8 cellular contexts compared by ENCODE assay signal in genomic region chr3:138173769-138174420, GRCh38. TPM values are rescaled to one million over a fixed set of nuclear protein-coding genes. Genes with fewer than 3 reads are reported as not detected.
DNase-seq lines count a peak whose midpoint lies in the region; ATAC-seq and TF ChIP-seq lines count a peak whose summit lies in the region.

No MANE protein-coding gene starts in this region.

- peak overlapping the region; percentile 93 for H3K4me2 ChIP-seq in OCI-LY7 (ENCODE audit: low read length)

- peak overlapping the region; percentile 100 for H2AFZ ChIP-seq in OCI-LY7 (ENCODE audit: low read length)

- H3K27ac Mint-ChIP-seq in osteocyte (ENCODE audit: unreplicated experiment), result peak overlapping the region; percentile 88

- H3K9me2 ChIP-seq in OCI-LY7 (ENCODE audit: insufficient read depth, low read length), result no peaks in the 10 kb centered on the region

- H3K9me3 ChIP-seq in OCI-LY7 (ENCODE audit: low read length), result no peaks in the 10 kb centered on the region

- no peaks in the 10 kb centered on the region for H3K9me3 Mint-ChIP-seq in osteocyte (ENCODE audit: unreplicated experiment)

- H3K36me3 Mint-ChIP-seq in osteocyte (ENCODE audit: unreplicated experiment), result peaks cover 11% of the 10 kb centered on the region

- POLR2A ChIA-PET in OCI-LY7 (lab: Charles Lee), result interaction anchor here (0.6 to 2.7 kb wide), 9 partner anchors 9 to 578 kb away, joined by 3 to 13 read pairs (median 5); partner anchors contain the start of gene ARMC8

- H4K20me1 ChIP-seq in OCI-LY7 (ENCODE audit: insufficient read depth, low read length), result peaks cover 6% of the 10 kb centered on the region; the same call in 1 of the 2 replicates

- H3K36me3 ChIP-seq in OCI-LY7 (ENCODE audit: insufficient read depth, low read length), result peaks cover 44% of the 10 kb centered on the region

- DNase-seq in OCI-LY7 (ENCODE audit: low spot score) (peak; percentile 14), epithelial cell of esophagus (ENCODE audit: low read depth) (peak; percentile 3), osteocyte (ENCODE audit: extremely low spot score, unreplicated experiment) (no peak), amygdala (lab: John Stamatoyannopoulos, UW) (no peak), DMS114 treated with DMSO at 0.1 percent for 48 hours (lab: John Stamatoyannopoulos, UW; ENCODE audit: unreplicated experiment) (no peak), SHP77 (lab: John Stamatoyannopoulos, UW) (no peak)
- DNase-seq in stimulated activated naive CD4-positive, alpha-beta T cell (lab: John Stamatoyannopoulos, UW), result no peak

- H3K4me3 Mint-ChIP-seq in osteocyte (ENCODE audit: unreplicated experiment), result peak overlapping the region; percentile 94

- no TSS peak for BruUV-seq in OCI-LY7 (replicated peaks; lab: Mats Ljungman, UMichigan)

- ATAC-seq in GM19395 (IDR thresholded peaks at IDR 0.05; ENCODE audit: unreplicated experiment), result peak; percentile 6

- TF ChIP-seq CTCF in OCI-LY7 (conservative IDR thresholded peaks at IDR 0.05; ENCODE audit: low read length) (no peak), epithelial cell of esophagus (IDR thresholded peaks at IDR 0.05; ENCODE audit: insufficient read depth, low read depth, low read length, missing control alignments) (no peak), osteocyte (IDR thresholded peaks at IDR 0.05) (no peak)

- H3K4me3 ChIP-seq in OCI-LY7 (ENCODE audit: low read depth, low read length, poor library complexity, severe bottlenecking), result peak overlapping the region; percentile 85
- H3K4me3 ChIP-seq in epithelial cell of esophagus (ENCODE audit: low read length), result peak overlapping the region; percentile 84

- peaks cover 41% of the 10 kb centered on the region for H3K79me2 ChIP-seq in OCI-LY7 (ENCODE audit: insufficient read depth, low read depth, low read length)

- CTCF ChIA-PET in OCI-LY7 (lab: Charles Lee; ENCODE audit: unreplicated experiment), result no interaction called here

- peaks cover 32% of the 10 kb centered on the region for H3K4me1 Mint-ChIP-seq in osteocyte (ENCODE audit: unreplicated experiment)

- peaks cover 8% of the 10 kb centered on the region for H3K27me3 Mint-ChIP-seq in osteocyte (ENCODE audit: unreplicated experiment)

- intact Hi-C loops in OCI-LY7 (cut with micrococcal nuclease; ENCODE audit: unreplicated experiment), result loop anchor here (5.0 to 10.0 kb wide), 2 partner anchors 418 to 1171 kb away; partner anchors contain the start of genes CEP70 and MRPS22

- peak overlapping the region; percentile 85 for H3K27ac ChIP-seq in OCI-LY7 (ENCODE audit: low read depth, low read length, poor library complexity, severe bottlenecking)

- H3K4me1 ChIP-seq in OCI-LY7 (ENCODE audit: insufficient read depth, low read length, poor library complexity, severe bottlenecking), result peaks cover 28% of the 10 kb centered on the region

RNA-seq across cellular contexts. Expression of gene DBR1, which starts 0.8 kb away (rescaled TPM):
- 13.6 and 21.4 TPM in 2 replicates for total RNA-seq in OCI-LY7 (2014; rRNA removed; shearing (Covaris generic))
- total RNA-seq in OCI-LY7 (2022) (16.4 and 22.7 TPM in 2 replicates), osteocyte (17.1 and 18.3 TPM in 2 replicates)

RNA-seq across cellular contexts. Expression of gene ARMC8, which starts 13.2 kb away (rescaled TPM):
- total RNA-seq in OCI-LY7 (2014; rRNA removed; shearing (Covaris generic)), result 34.1 and 48.8 TPM in 2 replicates
- total RNA-seq in OCI-LY7 (2022) (57.1 and 61.8 TPM in 2 replicates), osteocyte (38.3 and 46.5 TPM in 2 replicates)

RNA-seq across cellular contexts. Expression of gene A4GNT, which starts 41.7 kb away (rescaled TPM):
- not detected in 2 replicates for total RNA-seq in OCI-LY7 (2014; rRNA removed; shearing (Covaris generic))
- total RNA-seq in OCI-LY7 (2022) (not detected in 2 replicates), osteocyte (not detected in 2 replicates)

RNA-seq across cellular contexts. Expression of gene DZIP1L, which starts 58.5 kb away (rescaled TPM):
- not detected in 2 replicates for total RNA-seq in OCI-LY7 (2014; rRNA removed; shearing (Covaris generic))
- not detected in 2 replicates for total RNA-seq in OCI-LY7 (2022)
- 21.9 and 23.4 TPM in 2 replicates for total RNA-seq in osteocyte

Comparison
In these comparisons a context has a peak if more than half of its experiments do, and no peak if none do; other contexts are left out.
1. DNase-seq: peak in OCI-LY7 (single experiment) and epithelial cell of esophagus (single experiment); none in osteocyte (single experiment), amygdala (0 of 56), stimulated activated naive CD4-positive, alpha-beta T cell (0 of 6), DMS114 treated with DMSO at 0.1 percent for 48 hours (single experiment) and SHP77 (0 of 2).